Comparison of ENCODE assay signal across 19 cellular contexts in genomic region chr7:46024263-46024916, GRCh38.
DNase-seq lines count a peak whose midpoint lies in the region; ATAC-seq, FAIRE-seq and TF ChIP-seq lines count a peak whose summit lies in the region.
"Had no signal": no experiment of that assay in that cellular context is flagged by ENCODE, and none has a peak within 500 bp of the region (broad histone marks: within the 10 kb centered on the region; RNA-seq: fewer than 3 reads in every experiment).

No MANE protein-coding gene starts in this region.

- H3K4me1 Mint-ChIP-seq in nephron = peaks cover 16% of the 10 kb centered on the region

- DNase-seq in AG08395 (ENCODE audit: low spot score) (peak; percentile 27), H54 (ENCODE audit: insufficient read length, low spot score) (no peak), fibroblast of gingiva (ENCODE audit: low read depth) (peak; percentile 67), left ventricle myocardium superior (no peak), NCI-H2227 (lab: John Stamatoyannopoulos, UW; ENCODE audit: unreplicated experiment) (no peak), esophagus muscularis mucosa (ENCODE audit: extremely low spot score) (no peak)
- DNase-seq: Calu3; CD4-positive, alpha-beta T cell; DMS79 treated with DMSO at 0.1 percent for 48 hours; GDM1; NCI-H1092 treated with DMSO at 0.1 percent for 48 hours; NCI-H1694 treated with DMSO at 0.1 percent for 48 hours; NCI-H446 treated with DMSO at 0.1 percent for 48 hours; Peyer's patch; SIG-M5 had no signal

- no peaks in the 10 kb centered on the region for H3K27me3 ChIP-seq in esophagus muscularis mucosa
- H3K27me3 ChIP-seq: Peyer's patch had no signal

- FAIRE-seq in H54 (lab: Jason Lieb, UNC) = peak; percentile 27
- FAIRE-seq: A549 had no signal

- peak overlapping the region; percentile 9 to 77 (median 66) for H3K4me3 Mint-ChIP-seq in nephron
- H3K4me3 Mint-ChIP-seq: CD4-positive, alpha-beta T cell had no signal

- intact Hi-C loops in left ventricle myocardium superior (cut with micrococcal nuclease) (no loop called here), esophagus muscularis mucosa (cut with DNase I) (no loop called here)

- H3K9me3 Mint-ChIP-seq in nephron = peaks cover 8% of the 10 kb centered on the region

- no peak overlapping the region for H3K27ac ChIP-seq in esophagus muscularis mucosa (replicated peaks in 1 of 4)
- H3K27ac ChIP-seq: A549, Peyer's patch had no signal

- no peak overlapping the region for H3K4me3 ChIP-seq in esophagus muscularis mucosa
- H3K4me3 ChIP-seq: A549, Peyer's patch had no signal

- TF ChIP-seq CTCF in nephron (IDR thresholded peaks at IDR 0.05; ENCODE audit: unreplicated experiment in 3 of 3) (no peak), esophagus muscularis mucosa (IDR thresholded peaks at IDR 0.05) (no peak)

- no peaks in the 10 kb centered on the region for H3K36me3 Mint-ChIP-seq in nephron (ENCODE audit: low read depth)

- H3K9me3 ChIP-seq in esophagus muscularis mucosa = no peaks in the 10 kb centered on the region
- H3K9me3 ChIP-seq: A549, Peyer's patch had no signal

- no peaks in the 10 kb centered on the region for H3K36me3 ChIP-seq in esophagus muscularis mucosa
- H3K36me3 ChIP-seq: Peyer's patch had no signal

- no peak for TF ChIP-seq EP300 in esophagus muscularis mucosa (IDR thresholded peaks at IDR 0.05)

- no peak for ATAC-seq in left ventricle myocardium superior
- no peak for ATAC-seq in HG03280 (IDR thresholded peaks at IDR 0.05; ENCODE audit: unreplicated experiment)
- ATAC-seq: A549, HCT116 had no signal

- 89% methylated on average over 6 of the region's 6 CpGs for WGBS in esophagus muscularis mucosa

- TF ChIP-seq POLR2A in H54 (IDR thresholded peaks at IDR 0.05; ENCODE audit: low read depth, low read length) (no peak), esophagus muscularis mucosa (IDR thresholded peaks at IDR 0.05; ENCODE audit: low read depth) (no peak)

- H3K27ac Mint-ChIP-seq in nephron = peak overlapping the region in 1 of 3 experiments; percentile 28
- H3K27ac Mint-ChIP-seq: CD4-positive, alpha-beta T cell had no signal

- no peaks in the 10 kb centered on the region for H3K27me3 Mint-ChIP-seq in nephron (ENCODE audit: low read depth)
- H3K27me3 Mint-ChIP-seq: CD4-positive, alpha-beta T cell had no signal

- H3K4me1 ChIP-seq in esophagus muscularis mucosa = no peaks in the 10 kb centered on the region
- H3K4me1 ChIP-seq: Peyer's patch had no signal

Comparison
In these comparisons a context has a peak if more than half of its experiments do, and no peak if none do; other contexts are left out.
1. DNase-seq: peak in AG08395 (single experiment) and fibroblast of gingiva (single experiment); none in H54 (single experiment), left ventricle myocardium superior (single experiment), NCI-H2227 (single experiment) and esophagus muscularis mucosa (single experiment).